16 cellular contexts compared by ENCODE assay signal in the genomic region with DNA sequence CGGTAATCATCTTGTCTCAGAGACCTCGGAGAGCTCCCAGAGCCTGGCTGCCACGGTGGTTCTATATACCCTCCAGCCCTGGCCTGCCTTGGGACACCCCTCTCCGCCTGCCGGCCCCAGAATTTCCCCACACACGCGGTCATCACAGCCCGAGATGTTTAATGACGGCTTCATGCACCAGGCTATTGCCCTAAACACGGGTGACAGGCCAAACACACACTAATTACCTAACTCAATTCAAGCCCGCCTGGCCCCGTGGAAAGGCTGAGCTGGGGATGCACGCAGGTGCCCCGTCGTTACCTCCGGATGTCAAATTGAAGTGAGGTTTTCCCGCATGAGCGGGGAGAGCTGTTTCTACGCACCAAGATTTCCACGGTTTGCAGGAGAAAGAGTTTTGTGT.
DNase-seq lines count a peak whose midpoint lies in the region; ATAC-seq and TF ChIP-seq lines count a peak whose summit lies in the region.
"Had no signal": no experiment of that assay in that cellular context is flagged by ENCODE, and none has a peak within 500 bp of the region (broad histone marks: within the 10 kb centered on the region; RNA-seq: fewer than 3 reads in every experiment).

No MANE protein-coding gene starts in this region.

- H3K79me2 ChIP-seq in GM23338 (replicated peaks; ENCODE audit: insufficient read depth) (no peaks in the 10 kb centered on the region), neural cell (replicated peaks; ENCODE audit: insufficient read depth, low read length) (no peaks in the 10 kb centered on the region)

- H3K27ac ChIP-seq in GM23338 (ENCODE audit: low read depth) (no peak overlapping the region), neural cell (ENCODE audit: low read length) (peak overlapping the region; percentile 82), sigmoid colon (no peak overlapping the region)
- H3K27ac ChIP-seq: A549, C4-2B had no signal

- H2AFZ ChIP-seq in GM23338 = 0 out of 2 replicates have a peak overlapping the region, but pooled peaks have one; percentile 43
- no peak overlapping the region for H2AFZ ChIP-seq in neural cell (ENCODE audit: low read depth, low read length)

- peak overlapping the region; percentile 55 for H3K9ac ChIP-seq in neural cell (ENCODE audit: low read length)

- no peaks in the 10 kb centered on the region for H4K20me1 ChIP-seq in GM23338 (replicated peaks; ENCODE audit: insufficient read depth)
- H4K20me1 ChIP-seq in neural cell (ENCODE audit: insufficient read depth) = no peaks in the 10 kb centered on the region

- H3K27ac Mint-ChIP-seq in GM23338 (no peak overlapping the region), natural killer cell (no peak overlapping the region)
- H3K27ac Mint-ChIP-seq: CD8-positive, alpha-beta T cell had no signal

- DNase-seq in GM23338 (ENCODE audit: low spot score) (peak; percentile 8), iPS-NIHi7 (ENCODE audit: extremely low spot score) (peak; percentile 8), sigmoid colon (peak; percentile 14), natural killer cell (no peak), globus pallidus (ENCODE audit: low spot score) (no peak)
- DNase-seq in activated T-cell treated with anti-CD3 and anti-CD28 coated beads, Interleukin-2, amount 50 U/mL, for 1 hour = no peak
- DNase-seq: BE2C; CD8-positive, alpha-beta T cell; COR-L47; DND-41; GF-D8; GOT3; H9 had no signal

- peaks cover 11% of the 10 kb centered on the region for H3K27me3 Mint-ChIP-seq in GM23338 (ENCODE audit: insufficient read depth, low read depth, poor library complexity)
- H3K27me3 Mint-ChIP-seq in natural killer cell (ENCODE audit: low read depth in 2 of 2) = no peaks in the 10 kb centered on the region

- H3K36me3 ChIP-seq in GM23338 (ENCODE audit: insufficient read depth) (no peaks in the 10 kb centered on the region), neural cell (ENCODE audit: insufficient read depth, low read length) (no peaks in the 10 kb centered on the region), sigmoid colon (no peaks in the 10 kb centered on the region)
- H3K36me3 ChIP-seq: BE2C had no signal

- TF ChIP-seq POLR2A in sigmoid colon (IDR thresholded peaks at IDR 0.05) = no peak

- no peak overlapping the region for H3K4me3 Mint-ChIP-seq in GM23338
- no peak overlapping the region for H3K4me3 Mint-ChIP-seq in natural killer cell
- H3K4me3 Mint-ChIP-seq: CD8-positive, alpha-beta T cell; H9 had no signal

- ATAC-seq in GM23338 (peak; percentile 26; the same call in 1 of the 3 replicates), natural killer cell (no peak)
- ATAC-seq: CD8-positive, alpha-beta T cell had no signal

- H3F3A ChIP-seq in GM23338 (replicated peaks; ENCODE audit: low read depth) (peaks cover 22% of the 10 kb centered on the region), neural cell (ENCODE audit: insufficient read depth, low read length, poor library complexity, severe bottlenecking) (no peaks in the 10 kb centered on the region)

- H3K4me3 ChIP-seq in GM23338 = no peak overlapping the region
- peak overlapping the region; percentile 39 for H3K4me3 ChIP-seq in neural cell (ENCODE audit: low read length)
- H3K4me3 ChIP-seq in sigmoid colon = no peak overlapping the region
- H3K4me3 ChIP-seq: A549 had no signal

- H3K9me3 Mint-ChIP-seq in GM23338 (peaks cover 96% of the 10 kb centered on the region), natural killer cell (peaks cover 9 to 14% of the 10 kb centered on the region in 2 donors)
- H3K9me3 Mint-ChIP-seq: CD8-positive, alpha-beta T cell had no signal

- H3K36me3 Mint-ChIP-seq in GM23338 (ENCODE audit: low read depth) (peaks cover 54% of the 10 kb centered on the region), natural killer cell (no peaks in the 10 kb centered on the region)
- H3K36me3 Mint-ChIP-seq: CD8-positive, alpha-beta T cell had no signal

- WGBS in sigmoid colon, 2 donors = 72 to 75% methylated on average over 20 of the region's 20 CpGs

- TF ChIP-seq EP300 in neural cell (conservative IDR thresholded peaks at IDR 0.05; ENCODE audit: poor library complexity, severe bottlenecking) (no peak), sigmoid colon (IDR thresholded peaks at IDR 0.05) (no peak)

- TF ChIP-seq RAD21 in neural cell (conservative IDR thresholded peaks at IDR 0.05) = no peak

- TF ChIP-seq CTCF in GM23338 (conservative IDR thresholded peaks at IDR 0.05; ENCODE audit: low read depth in 2 of 2) = no peak
- no peak for TF ChIP-seq CTCF in neural cell (IDR thresholded peaks at IDR 0.05; ENCODE audit: poor library complexity, severe bottlenecking)
- TF ChIP-seq CTCF in sigmoid colon (IDR thresholded peaks at IDR 0.05) = no peak
- TF ChIP-seq CTCF in natural killer cell (IDR thresholded peaks at IDR 0.05) = no peak

- H3K4me2 ChIP-seq in GM23338 = no peak overlapping the region
- peak overlapping the region; percentile 2 for H3K4me2 ChIP-seq in neural cell (ENCODE audit: low read length)
- H3K4me2 ChIP-seq: A549 had no signal

- no peaks in the 10 kb centered on the region for H3K9me2 ChIP-seq in GM23338 (ENCODE audit: insufficient read depth)
- H3K9me2 ChIP-seq in neural cell (ENCODE audit: insufficient read depth, low read length) = no peaks in the 10 kb centered on the region

- no peaks in the 10 kb centered on the region for H3K27me3 ChIP-seq in GM23338 (ENCODE audit: insufficient read depth)
- H3K27me3 ChIP-seq in neural cell (ENCODE audit: insufficient read depth, low read depth, low read length) = no peaks in the 10 kb centered on the region
- peaks cover 0 to 22% (median 0%) of the 10 kb centered on the region in 3 donors for H3K27me3 ChIP-seq in sigmoid colon
- H3K27me3 ChIP-seq: BE2C had no signal

- no peaks in the 10 kb centered on the region for H3K4me1 ChIP-seq in GM23338 (ENCODE audit: insufficient read depth)
- H3K4me1 ChIP-seq in sigmoid colon = no peaks in the 10 kb centered on the region
- H3K4me1 ChIP-seq: A549, BE2C had no signal

- intact Hi-C loops in sigmoid colon (cut with DNase I) = no loop called here
- intact Hi-C loops in natural killer cell (cut with micrococcal nuclease) = no loop called here

- no peaks in the 10 kb centered on the region for H3K9me3 ChIP-seq in neural cell (ENCODE audit: low read length)
- peaks cover 0 to under 1% (median 0%) of the 10 kb centered on the region in 4 donors for H3K9me3 ChIP-seq in sigmoid colon
- H3K9me3 ChIP-seq: A549, BE2C had no signal

- H3K4me1 Mint-ChIP-seq in GM23338 (no peaks in the 10 kb centered on the region; the same call in 2 of the 3 replicates), natural killer cell (peaks cover 0 to 5% of the 10 kb centered on the region in 2 donors)

TF ChIP-seq in GM23338, 12 proteins besides CTCF, POLR2A, EP300 and RAD21:
- TF ChIP-seq, protein P1, sequence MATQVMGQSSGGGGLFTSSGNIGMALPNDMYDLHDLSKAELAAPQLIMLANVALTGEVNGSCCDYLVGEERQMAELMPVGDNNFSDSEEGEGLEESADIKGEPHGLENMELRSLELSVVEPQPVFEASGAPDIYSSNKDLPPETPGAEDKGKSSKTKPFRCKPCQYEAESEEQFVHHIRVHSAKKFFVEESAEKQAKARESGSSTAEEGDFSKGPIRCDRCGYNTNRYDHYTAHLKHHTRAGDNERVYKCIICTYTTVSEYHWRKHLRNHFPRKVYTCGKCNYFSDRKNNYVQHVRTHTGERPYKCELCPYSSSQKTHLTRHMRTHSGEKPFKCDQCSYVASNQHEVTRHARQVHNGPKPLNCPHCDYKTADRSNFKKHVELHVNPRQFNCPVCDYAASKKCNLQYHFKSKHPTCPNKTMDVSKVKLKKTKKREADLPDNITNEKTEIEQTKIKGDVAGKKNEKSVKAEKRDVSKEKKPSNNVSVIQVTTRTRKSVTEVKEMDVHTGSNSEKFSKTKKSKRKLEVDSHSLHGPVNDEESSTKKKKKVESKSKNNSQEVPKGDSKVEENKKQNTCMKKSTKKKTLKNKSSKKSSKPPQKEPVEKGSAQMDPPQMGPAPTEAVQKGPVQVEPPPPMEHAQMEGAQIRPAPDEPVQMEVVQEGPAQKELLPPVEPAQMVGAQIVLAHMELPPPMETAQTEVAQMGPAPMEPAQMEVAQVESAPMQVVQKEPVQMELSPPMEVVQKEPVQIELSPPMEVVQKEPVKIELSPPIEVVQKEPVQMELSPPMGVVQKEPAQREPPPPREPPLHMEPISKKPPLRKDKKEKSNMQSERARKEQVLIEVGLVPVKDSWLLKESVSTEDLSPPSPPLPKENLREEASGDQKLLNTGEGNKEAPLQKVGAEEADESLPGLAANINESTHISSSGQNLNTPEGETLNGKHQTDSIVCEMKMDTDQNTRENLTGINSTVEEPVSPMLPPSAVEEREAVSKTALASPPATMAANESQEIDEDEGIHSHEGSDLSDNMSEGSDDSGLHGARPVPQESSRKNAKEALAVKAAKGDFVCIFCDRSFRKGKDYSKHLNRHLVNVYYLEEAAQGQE (IDR thresholded peaks at IDR 0.05; ENCODE audit: unreplicated experiment) = peak; percentile 15
- TF ChIP-seq ZNF114 (CRISPR knock-in tag; IDR thresholded peaks at IDR 0.05) = no peak

TF ChIP-seq in neural cell, 6 proteins besides CTCF, POLR2A, EP300 and RAD21:
- TF ChIP-seq TAF1 (IDR thresholded peaks at IDR 0.05; ENCODE audit: low read depth) = no peak
- TF ChIP-seq EZH2 (IDR thresholded peaks at IDR 0.05; ENCODE audit: borderline replicate concordance, insufficient read depth, low read length, poor library complexity, severe bottlenecking) = no peak
- TF ChIP-seq SMC3 (conservative IDR thresholded peaks at IDR 0.05; ENCODE audit: poor library complexity) = no peak
- TF ChIP-seq POLR2AphosphoS5 (IDR thresholded peaks at IDR 0.05) = peak; percentile 2
TF ChIP-seq in neural cell: peak in this region for 1.

Comparison
In these comparisons a context has a peak if more than half of its experiments do, and no peak if none do; other contexts are left out.
1. DNase-seq: peak in GM23338 (single experiment), iPS-NIHi7 (single experiment) and sigmoid colon (single experiment); none in natural killer cell (single experiment), globus pallidus (single experiment) and activated T-cell treated with anti-CD3 and anti-CD28 coated beads, Interleukin-2, amount 50 U/mL, for 1 hour (single experiment).